Comparison of ENCODE assay signal across 16 cellular contexts in genomic region chr1:99764909-99765308, GRCh38. TPM values are rescaled to one million over a fixed set of nuclear protein-coding genes. Genes with fewer than 3 reads are reported as not detected.
DNase-seq lines count a peak whose midpoint lies in the region; ATAC-seq, FAIRE-seq and TF ChIP-seq lines count a peak whose summit lies in the region.
"Had no signal": no experiment of that assay in that cellular context is flagged by ENCODE, and none has a peak within 500 bp of the region (broad histone marks: within the 10 kb centered on the region; RNA-seq: fewer than 3 reads in every experiment).

No MANE protein-coding gene starts in this region.

- H3K27ac ChIP-seq in A549 (no peak overlapping the region), IMR-90 (ENCODE audit: insufficient read depth, low read length) (no peak overlapping the region), breast epithelium (peak overlapping the region; percentile 32 to 91)
- H3K27ac ChIP-seq: right atrium auricular region had no signal

- peak overlapping the region; percentile 87 for H3K4me3 Mint-ChIP-seq in mesothelial cell of epicardium
- H3K4me3 Mint-ChIP-seq in activated CD8-positive, alpha-beta memory T cell treated with anti-CD3 and anti-CD28 coated beads, Interleukin-2, amount 10 ng/mL, durations not matched to agents 7 days and 5 days = no peak overlapping the region

- no peak overlapping the region for H2BK20ac ChIP-seq in IMR-90 (ENCODE audit: low read depth, low read length)

- H3K4me1 ChIP-seq in A549 = peaks cover 6% of the 10 kb centered on the region; the same call in 2 of the 3 replicates
- peaks cover 2% of the 10 kb centered on the region; the same call in 1 of the 2 replicates for H3K4me1 ChIP-seq in IMR-90 (ENCODE audit: control insufficient read depth, insufficient read depth, low read length)
- H3K4me1 ChIP-seq in breast epithelium = no peaks in the 10 kb centered on the region
- H3K4me1 ChIP-seq in HAP-1 = peaks cover 34% of the 10 kb centered on the region

- H2BK120ac ChIP-seq in IMR-90 (ENCODE audit: low read depth, low read length) = no peak overlapping the region

- H4K5ac ChIP-seq in IMR-90 (ENCODE audit: low read depth, low read length) = no peak overlapping the region

- no peak for DNase-seq in A549 (ENCODE audit: low read depth in 1 of 2, low spot score in 1 of 2)
- no peak for DNase-seq in IMR-90
- no peak for DNase-seq in breast epithelium (ENCODE audit: low spot score in 2 of 2)
- no peak for DNase-seq in mesothelial cell of epicardium (ENCODE audit: low spot score in 2 of 2, unreplicated experiment in 2 of 2)
- no peak for DNase-seq in stimulated activated CD8-positive, alpha-beta memory T cell treated with anti-CD3 and anti-CD28 coated beads, Interleukin-4, amount 100 ng/mL, for 48 hours
- no peak for DNase-seq in NCI-H2196 (lab: John Stamatoyannopoulos, UW; ENCODE audit: unreplicated experiment)
- DNase-seq in HAP-1 (ENCODE audit: low spot score in 2 of 2) = no peak
- DNase-seq in activated CD8-positive, alpha-beta memory T cell treated with anti-CD3 and anti-CD28 coated beads, Interleukin-2, amount 10 ng/mL, durations not matched to agents 7 days and 5 days = no peak
- DNase-seq: activated T-cell treated with anti-CD3 and anti-CD28 coated beads, Interleukin-2, amount 50 U/mL, for 24 hours; GOT3; heart left ventricle; NCI-H774; stimulated activated CD4-positive, alpha-beta T cell treated with anti-CD3 and anti-CD28 coated beads, Interleukin-2, amount 100 ng/mL, for 48 hours; trophoblast cell had no signal

- H4K20me1 ChIP-seq in IMR-90 (ENCODE audit: insufficient read depth, low read length) = no peaks in the 10 kb centered on the region

- H2AK5ac ChIP-seq in IMR-90 (ENCODE audit: low read depth, low read length) = no peak overlapping the region

- H3K14ac ChIP-seq in IMR-90 (replicated peaks; ENCODE audit: low read depth, low read length) = no peak overlapping the region

- no peaks in the 10 kb centered on the region for H3K79me1 ChIP-seq in IMR-90 (ENCODE audit: low read depth in 1 of 2, low read length in 2 of 2)

- H3K36me3 ChIP-seq in IMR-90 (ENCODE audit: control insufficient read depth, insufficient read depth, low read length) (no peaks in the 10 kb centered on the region), breast epithelium (no peaks in the 10 kb centered on the region), HAP-1 (replicated peaks) (no peaks in the 10 kb centered on the region)
- H3K36me3 ChIP-seq: heart left ventricle, right atrium auricular region had no signal

- in situ Hi-C loops in IMR-90 (cut with MboI; ENCODE audit: low sequenced_read_pairs) (no loop called here), HAP-1 (cut with MboI; ENCODE audit: low sequenced_read_pairs) (no loop called here)

- no peaks in the 10 kb centered on the region for H3K27me3 Mint-ChIP-seq in mesothelial cell of epicardium (ENCODE audit: low read depth)
- H3K27me3 Mint-ChIP-seq in activated CD8-positive, alpha-beta memory T cell treated with anti-CD3 and anti-CD28 coated beads, Interleukin-2, amount 10 ng/mL, durations not matched to agents 7 days and 5 days = peaks cover 19% of the 10 kb centered on the region

- CTCF ChIA-PET in A549 (lab: Yijun Ruan, JAX) = interaction anchor here (0.9 kb wide), 1 partner anchor 22 kb away, joined by 4 read pairs; no protein-coding TSS in a partner anchor
- CTCF ChIA-PET in IMR-90 (lab: Yijun Ruan, JAX) = no interaction called here
- CTCF ChIA-PET in activated CD8-positive, alpha-beta memory T cell treated with anti-CD3 and anti-CD28 coated beads, Interleukin-2, amount 10 ng/mL, durations not matched to agents 7 days and 5 days (lab: Charles Lee) = interaction anchor here (0.6 to 1.4 kb wide), 2 partner anchors 10 to 1528 kb away, joined by 4 read pairs; no protein-coding TSS in a partner anchor

- no peak overlapping the region for H2AK9ac ChIP-seq in IMR-90 (replicated peaks; ENCODE audit: low read depth, low read length, poor library complexity)

- H3K27ac Mint-ChIP-seq in mesothelial cell of epicardium = peak overlapping the region; percentile 87
- H3K27ac Mint-ChIP-seq in activated CD8-positive, alpha-beta memory T cell treated with anti-CD3 and anti-CD28 coated beads, Interleukin-2, amount 10 ng/mL, durations not matched to agents 7 days and 5 days = no peak overlapping the region
- H3K27ac Mint-ChIP-seq: activated T-cell treated with anti-CD3 and anti-CD28 coated beads, Interleukin-2, amount 50 U/mL, for 24 hours had no signal

- H3K4me2 ChIP-seq in A549 (no peak overlapping the region), IMR-90 (ENCODE audit: low read depth, low read length) (no peak overlapping the region)

- WGBS in A549 (ENCODE audit: missing lambda C conversion rate) = 97% methylated on average over 1 of the region's 1 CpG
- WGBS in IMR-90 (ENCODE audit: extremely low coverage in 2 of 2, insufficient read length in 1 of 2), 2 experiments = no CpG with 5 or more reads among the region's 1 CpG

- H3K9me3 ChIP-seq in A549 (no peaks in the 10 kb centered on the region), IMR-90 (ENCODE audit: control insufficient read depth, insufficient read depth, low read length) (no peaks in the 10 kb centered on the region), breast epithelium (no peaks in the 10 kb centered on the region), HAP-1 (no peaks in the 10 kb centered on the region)
- H3K9me3 ChIP-seq: heart left ventricle, right atrium auricular region had no signal

- H3K27me3 ChIP-seq in IMR-90 (ENCODE audit: control insufficient read depth, insufficient read depth, low read length) (no peaks in the 10 kb centered on the region), breast epithelium (no peaks in the 10 kb centered on the region), HAP-1 (ENCODE audit: low read depth) (no peaks in the 10 kb centered on the region)
- H3K27me3 ChIP-seq: heart left ventricle, right atrium auricular region had no signal

- H3K56ac ChIP-seq in IMR-90 (ENCODE audit: extremely low read depth, insufficient read depth, low read length) = no peak overlapping the region

- H4K8ac ChIP-seq in IMR-90 (ENCODE audit: low read depth in 2 of 2, low read length in 2 of 2) = no peak overlapping the region

- no peak overlapping the region for H3K23ac ChIP-seq in IMR-90 (ENCODE audit: low read depth, low read length)

- H3K9me1 ChIP-seq in IMR-90 (ENCODE audit: insufficient read depth, low read length) = no peaks in the 10 kb centered on the region

- BruUV-seq in IMR-90 (replicated peaks; lab: Mats Ljungman, UMichigan) = no TSS peak

- POLR2A ChIA-PET in A549 (lab: Yijun Ruan, JAX) = no interaction called here
- POLR2A ChIA-PET in IMR-90 (lab: Charles Lee; ENCODE audit: unreplicated experiment) = no interaction called here

- no peak overlapping the region for H3K18ac ChIP-seq in IMR-90 (ENCODE audit: low read depth, low read length)

- H2BK15ac ChIP-seq in IMR-90 (ENCODE audit: low read depth, low read length) = no peak overlapping the region

- no peak overlapping the region for H4K91ac ChIP-seq in IMR-90 (ENCODE audit: insufficient read depth, low read depth, low read length)

- dilution Hi-C loops in IMR-90 (cut with HindIII; ENCODE audit: low sequenced_read_pairs, unreplicated experiment) = no loop called here

- H2AFZ ChIP-seq in IMR-90 (replicated peaks; ENCODE audit: low read length, poor library complexity) = no peak overlapping the region

- H3K9me3 Mint-ChIP-seq in mesothelial cell of epicardium = no peaks in the 10 kb centered on the region
- H3K9me3 Mint-ChIP-seq in activated CD8-positive, alpha-beta memory T cell treated with anti-CD3 and anti-CD28 coated beads, Interleukin-2, amount 10 ng/mL, durations not matched to agents 7 days and 5 days (ENCODE audit: low read depth) = no peaks in the 10 kb centered on the region
- H3K9me3 Mint-ChIP-seq: activated T-cell treated with anti-CD3 and anti-CD28 coated beads, Interleukin-2, amount 50 U/mL, for 24 hours had no signal

- peaks cover 47% of the 10 kb centered on the region for H3K4me1 Mint-ChIP-seq in mesothelial cell of epicardium
- H3K4me1 Mint-ChIP-seq in activated CD8-positive, alpha-beta memory T cell treated with anti-CD3 and anti-CD28 coated beads, Interleukin-2, amount 10 ng/mL, durations not matched to agents 7 days and 5 days = peaks cover 12% of the 10 kb centered on the region

- H3K4me3 ChIP-seq in A549 (no peak overlapping the region), IMR-90 (ENCODE audit: insufficient read depth, low read depth, low read length) (no peak overlapping the region), breast epithelium (peak overlapping the region in 2 of 3 donors; percentile 60 to 70), HAP-1 (no peak overlapping the region)

- H3K4ac ChIP-seq in IMR-90 (ENCODE audit: low read depth, low read length) = no peak overlapping the region

- no peak for TF ChIP-seq CTCF in A549 (IDR thresholded peaks at IDR 0.05)
- no peak for TF ChIP-seq CTCF in IMR-90 (conservative IDR thresholded peaks at IDR 0.05; ENCODE audit: low read depth, low read length)
- no peak for TF ChIP-seq CTCF in breast epithelium (IDR thresholded peaks at IDR 0.05)
- TF ChIP-seq CTCF in mesothelial cell of epicardium (IDR thresholded peaks at IDR 0.05; ENCODE audit: unreplicated experiment) = no peak

- no peak for TF ChIP-seq EP300 in A549 (IDR thresholded peaks at IDR 0.05)

- no peak for FAIRE-seq in A549 (lab: Jason Lieb, UNC)
- FAIRE-seq: RCC 7860 had no signal

- H3K36me3 Mint-ChIP-seq in mesothelial cell of epicardium = peaks cover 7% of the 10 kb centered on the region
- H3K36me3 Mint-ChIP-seq in activated CD8-positive, alpha-beta memory T cell treated with anti-CD3 and anti-CD28 coated beads, Interleukin-2, amount 10 ng/mL, durations not matched to agents 7 days and 5 days = no peaks in the 10 kb centered on the region

- ATAC-seq in A549 (no peak), IMR-90 (ENCODE audit: low read depth) (no peak)
- ATAC-seq in activated CD8-positive, alpha-beta memory T cell treated with anti-CD3 and anti-CD28 coated beads, Interleukin-2, amount 10 ng/mL, durations not matched to agents 7 days and 5 days = no peak

- intact Hi-C loops in IMR-90 (cut with micrococcal nuclease) (no loop called here), breast epithelium (cut with DNase I; ENCODE audit: low total_unique reads) (no loop called here)

- no peak overlapping the region for H2BK5ac ChIP-seq in IMR-90 (ENCODE audit: low read depth, low read length, poor library complexity, severe bottlenecking)

- TF ChIP-seq POLR2A in A549 (IDR thresholded peaks at IDR 0.05; ENCODE audit: low read length) (no peak), IMR-90 (IDR thresholded peaks at IDR 0.05; ENCODE audit: low read depth, low read length) (no peak), breast epithelium (IDR thresholded peaks at IDR 0.05) (no peak)

- TF ChIP-seq RAD21 in A549 (conservative IDR thresholded peaks at IDR 0.05 in 1 of 2, IDR thresholded peaks at IDR 0.05 in 1 of 2) (no peak), IMR-90 (IDR thresholded peaks at IDR 0.05; ENCODE audit: low read length) (no peak)

- H3K9ac ChIP-seq in IMR-90 (ENCODE audit: low read depth, low read length) = no peak overlapping the region

RNA-seq across cellular contexts. Expression of gene FRRS1, which starts 1.5 kb away (rescaled TPM):
- polyA plus RNA-seq in A549 (2011; rRNA removed) (4.9 and 6.0 TPM in 2 replicates), A549 (2017; fragmentation: RNase III; extraction: RNeasy Plus Mini Kit Qiagen cat#74134 plus additional on column Dnase treatment) (2.0 to 2.4 TPM (median 2.2 TPM) in 3 replicates), IMR-90 (2012; rRNA removed) (3.2 and 3.8 TPM in 2 replicates)
- polyA plus RNA-seq in A549 (2012; cell fraction: cytosol; rRNA removed) = 0.56 and 0.65 TPM in 2 replicates
- 0.48 and 0.58 TPM in 2 replicates for polyA plus RNA-seq in A549 (2012; cell fraction: nucleus; rRNA removed)
- 8.2 and 9.1 TPM in 2 replicates for polyA minus RNA-seq in A549 (2011; rRNA and poly(A)+ RNA removed)
- total RNA-seq in IMR-90 (2012; rRNA removed) (21.7 and 23.5 TPM in 2 replicates), breast epithelium (10 to 100 TPM; 12.1 to 21.1 (median 12.5) TPM), mesothelial cell of epicardium (19.5 to 22.5 TPM (median 20.4 TPM) in 3 replicates)
- 1.2 and 1.3 TPM in 2 replicates for polyA plus RNA-seq in IMR-90 (2012; cell fraction: cytosol; rRNA removed)
- 0.28 and 3.9 TPM in 2 replicates for polyA plus RNA-seq in IMR-90 (2012; cell fraction: nucleus; rRNA removed; ENCODE audit: low replicate concordance)
- total RNA-seq in activated CD8-positive, alpha-beta memory T cell treated with anti-CD3 and anti-CD28 coated beads, Interleukin-2, amount 10 ng/mL, durations not matched to agents 7 days and 5 days = 1 to 10 TPM; 3.6 to 4.9 TPM

Comparison
In these comparisons a context has a peak if more than half of its experiments do, and no peak if none do; other contexts are left out.
1. H3K27ac ChIP-seq: peak in breast epithelium (2 of 2); none in A549 (0 of 2) and IMR-90 (single experiment).
2. H3K4me3 ChIP-seq: peak in breast epithelium (2 of 3); none in A549 (single experiment), IMR-90 (single experiment) and HAP-1 (single experiment).